ENCODE assay signal across 8 cellular contexts in the genomic region with DNA sequence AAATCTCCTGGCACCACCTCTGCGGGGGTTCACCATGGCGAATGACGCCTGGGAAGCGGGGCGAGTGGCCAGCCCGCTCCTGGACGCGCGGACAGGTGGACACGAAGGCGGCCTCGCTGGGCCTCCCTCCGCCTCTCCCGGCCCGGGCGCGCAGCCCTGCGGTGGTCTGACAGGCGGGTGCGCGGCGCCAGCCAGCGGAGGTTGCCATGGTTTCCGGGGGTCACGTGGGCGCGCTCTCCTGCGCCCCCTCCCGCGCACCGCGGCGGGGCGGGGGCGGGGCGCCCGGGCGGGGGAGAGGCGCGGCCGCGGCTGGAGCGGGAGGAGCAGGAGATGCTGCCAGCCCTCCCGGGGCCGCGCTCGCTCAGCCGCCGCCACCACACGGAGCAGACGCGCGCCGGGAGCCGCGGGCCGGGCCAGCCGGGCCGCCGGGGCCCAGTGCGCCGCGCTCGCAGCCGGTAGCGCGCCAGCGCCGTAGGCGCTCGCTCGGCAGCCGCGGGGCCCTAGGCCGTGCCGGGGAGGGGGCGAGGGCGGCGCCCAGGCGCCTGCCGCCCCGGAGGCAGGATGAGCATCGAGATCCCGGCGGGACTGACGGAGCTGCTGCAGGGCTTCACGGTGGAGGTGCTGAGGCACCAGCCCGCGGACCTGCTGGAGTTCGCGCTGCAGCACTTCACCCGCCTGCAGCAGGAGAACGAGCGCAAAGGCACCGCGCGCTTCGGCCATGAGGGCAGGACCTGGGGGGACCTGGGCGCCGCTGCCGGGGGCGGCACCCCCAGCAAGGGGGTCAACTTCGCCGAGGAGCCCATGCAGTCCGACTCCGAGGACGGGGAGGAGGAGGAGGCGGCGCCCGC. TPM values are rescaled to one million over a fixed set of nuclear protein-coding genes. Genes with fewer than 3 reads are reported as not detected.
DNase-seq lines count a peak whose midpoint lies in the region; ATAC-seq, FAIRE-seq and TF ChIP-seq lines count a peak whose summit lies in the region.

A gene (plus strand): TSS at position 359 of the 848 bp plus-strand sequence. CDS start 203 bp downstream, at position 562.

- H3K4me1 ChIP-seq in DND-41 (ENCODE audit: insufficient read depth, low read length), result peaks cover 17% of the 10 kb centered on the region
- H3K4me1 ChIP-seq in MM.1S (ENCODE audit: low read length), result peaks cover 5% of the 10 kb centered on the region; the same call in 1 of the 2 replicates
- H3K4me1 ChIP-seq in thoracic aorta (ENCODE audit: control insufficient read depth in 1 of 2, low read depth in 2 of 2), result peaks cover 8 to 14% of the 10 kb centered on the region in 2 donors

- H3K79me2 ChIP-seq in DND-41 (ENCODE audit: insufficient read depth, low read length) (no peaks in the 10 kb centered on the region), MM.1S (ENCODE audit: low read length) (no peaks in the 10 kb centered on the region)

- intact Hi-C loops in head of caudate nucleus (cut with DNase I), result loop anchor here (10.0 kb wide), 1 partner anchor 100 kb away; no protein-coding TSS in a partner anchor

- peak within 1 kb of the TSS; percentile 35 to 85; a peak in 3 of 4 replicates for H3K4me3 ChIP-seq in DND-41 (ENCODE audit: low read depth in 1 of 2, low read length in 2 of 2)
- H3K4me3 ChIP-seq in MM.1S (ENCODE audit: low read length), result peak within 1 kb of the TSS; percentile 72
- peak within 1 kb of the TSS; percentile 82 for H3K4me3 ChIP-seq in thoracic aorta

- FAIRE-seq in H54 (lab: Jason Lieb, UNC), result no peak

- TF ChIP-seq CTCF in DND-41 (IDR thresholded peaks at IDR 0.05; ENCODE audit: borderline replicate concordance, extremely low read depth, low read length, poor library complexity, severe bottlenecking) (peak; percentile 31), MM.1S (IDR thresholded peaks at IDR 0.05; ENCODE audit: low read length) (no peak), osteocyte (IDR thresholded peaks at IDR 0.05) (no peak), thoracic aorta (IDR thresholded peaks at IDR 0.05) (no peak)

- peaks cover 9% of the 10 kb centered on the region for H3K4me1 Mint-ChIP-seq in activated naive CD8-positive, alpha-beta T cell (ENCODE audit: low read depth)
- H3K4me1 Mint-ChIP-seq in osteocyte (ENCODE audit: unreplicated experiment), result peaks cover 17% of the 10 kb centered on the region

- H3K27me3 ChIP-seq in DND-41 (ENCODE audit: insufficient read depth, low read length, poor library complexity), result peaks cover 37% of the 10 kb centered on the region
- 0 out of 2 replicates have a peak, but pooled peaks cover 9% of the 10 kb centered on the region for H3K27me3 ChIP-seq in MM.1S (replicated peaks; ENCODE audit: insufficient read depth, low read length)
- no peaks in the 10 kb centered on the region for H3K27me3 ChIP-seq in thoracic aorta (replicated peaks; ENCODE audit: insufficient read depth)

- peak; percentile 92 for ATAC-seq in DND-41 (ENCODE audit: insufficient read depth, low read depth)
- ATAC-seq in thoracic aorta (ENCODE audit: insufficient number of reproducible peaks, low FRiP score, low read depth), result peak; percentile 37

- no peaks in the 10 kb centered on the region for H3K9me3 Mint-ChIP-seq in activated naive CD8-positive, alpha-beta T cell (ENCODE audit: low read depth)
- H3K9me3 Mint-ChIP-seq in osteocyte (ENCODE audit: unreplicated experiment), result no peaks in the 10 kb centered on the region

- H3K9me3 ChIP-seq in DND-41 (ENCODE audit: insufficient read depth, low read length, severe bottlenecking), result no peaks in the 10 kb centered on the region
- H3K9me3 ChIP-seq in MM.1S (replicated peaks; ENCODE audit: insufficient read depth, low read length), result no peaks in the 10 kb centered on the region
- no peaks in the 10 kb centered on the region for H3K9me3 ChIP-seq in thoracic aorta

- peaks cover 3% of the 10 kb centered on the region; the same call in 1 of the 2 replicates for H3F3A ChIP-seq in MM.1S (ENCODE audit: insufficient read depth, low read length)

- H3K9me2 ChIP-seq in MM.1S (replicated peaks; ENCODE audit: insufficient read depth, low read length), result no peaks in the 10 kb centered on the region

- H4K20me1 ChIP-seq in DND-41 (ENCODE audit: insufficient read depth, low read length) (no peaks in the 10 kb centered on the region), MM.1S (ENCODE audit: insufficient read depth, low read length) (no peaks in the 10 kb centered on the region)

- peak within 1 kb of the TSS; percentile 100 for H3K4me2 ChIP-seq in DND-41 (ENCODE audit: insufficient read depth, low read length)
- peak within 1 kb of the TSS; percentile 96 for H3K4me2 ChIP-seq in MM.1S (ENCODE audit: low read depth, low read length)

- peak; percentile 86 for DNase-seq in DND-41
- peak; percentile 66 for DNase-seq in H54 (ENCODE audit: insufficient read length, low spot score)
- peak; percentile 94 for DNase-seq in MM.1S
- DNase-seq in SKM-1 treated with dmso at 0.1 percent for 144 hours (lab: John Stamatoyannopoulos, UW; ENCODE audit: unreplicated experiment), result peak; percentile 53
- DNase-seq in head of caudate nucleus, result peak; percentile 51 to 95 (median 88)
- DNase-seq in osteocyte (ENCODE audit: extremely low spot score, unreplicated experiment), result peak; percentile 89
- DNase-seq in thoracic aorta (ENCODE audit: low spot score), result no peak

- peaks cover 2% of the 10 kb centered on the region for H3K36me3 Mint-ChIP-seq in activated naive CD8-positive, alpha-beta T cell
- H3K36me3 Mint-ChIP-seq in osteocyte (ENCODE audit: unreplicated experiment), result no peaks in the 10 kb centered on the region

- H3K27ac Mint-ChIP-seq in activated naive CD8-positive, alpha-beta T cell, result peak within 1 kb of the TSS; percentile 4
- peak within 1 kb of the TSS; percentile 14 for H3K27ac Mint-ChIP-seq in osteocyte (ENCODE audit: unreplicated experiment)

- peak within 1 kb of the TSS; percentile 91 for H3K4me3 Mint-ChIP-seq in activated naive CD8-positive, alpha-beta T cell
- H3K4me3 Mint-ChIP-seq in osteocyte (ENCODE audit: unreplicated experiment), result peak within 1 kb of the TSS; percentile 87

- H3K9ac ChIP-seq in DND-41 (ENCODE audit: low read depth, low read length) (peak within 1 kb of the TSS; percentile 65), MM.1S (ENCODE audit: low read length) (peak within 1 kb of the TSS; percentile 34; the same call in 1 of the 2 replicates)

- H2AFZ ChIP-seq in DND-41 (ENCODE audit: low read depth, low read length), result peak within 1 kb of the TSS; percentile 93
- H2AFZ ChIP-seq in MM.1S (ENCODE audit: low read length), result peak within 1 kb of the TSS; percentile 75

- H3K27ac ChIP-seq in DND-41 (ENCODE audit: low read length) (no peak within 1 kb of the TSS), MM.1S (ENCODE audit: low read length) (no peak within 1 kb of the TSS), thoracic aorta (peak within 1 kb of the TSS; percentile 32 to 49)

- peaks cover 10% of the 10 kb centered on the region for H3K27me3 Mint-ChIP-seq in activated naive CD8-positive, alpha-beta T cell
- H3K27me3 Mint-ChIP-seq in osteocyte (ENCODE audit: unreplicated experiment), result peaks cover 7% of the 10 kb centered on the region

- TF ChIP-seq POLR2A in H54 (IDR thresholded peaks at IDR 0.05; ENCODE audit: low read depth, low read length), result peak; percentile 47

- H3K36me3 ChIP-seq in DND-41 (ENCODE audit: insufficient read depth, low read length) (no peaks in the 10 kb centered on the region), MM.1S (replicated peaks; ENCODE audit: insufficient read depth, low read length) (no peaks in the 10 kb centered on the region), thoracic aorta (no peaks in the 10 kb centered on the region)

RNA-seq across cellular contexts. Expression of the gene that starts here (rescaled TPM):
- total RNA-seq in osteocyte (3.3 and 3.4 TPM in 2 replicates), thoracic aorta (1 to 10 TPM; 3.9 to 5.3 TPM)

Comparison
In these comparisons a context has a peak if more than half of its experiments do, and no peak if none do; other contexts are left out.
1. H3K27ac ChIP-seq: peak in thoracic aorta (2 of 2); none in DND-41 (single experiment) and MM.1S (single experiment).
2. Peak in every context shown above with its lines, with median percentiles within 50 percentile points of each other: H3K4me3 ChIP-seq.